18 cellular contexts compared by ENCODE assay signal in genomic region chr14:93128785-93129459, GRCh38. TPM values are rescaled to one million over a fixed set of nuclear protein-coding genes. Genes with fewer than 3 reads are reported as not detected.
DNase-seq lines count a peak whose midpoint lies in the region; ATAC-seq and TF ChIP-seq lines count a peak whose summit lies in the region.
"Had no signal": no experiment of that assay in that cellular context is flagged by ENCODE, and none has a peak within 500 bp of the region (broad histone marks: within the 10 kb centered on the region; RNA-seq: fewer than 3 reads in every experiment).

No MANE protein-coding gene starts in this region.

- H3K27ac Mint-ChIP-seq in chondrocyte (ENCODE audit: unreplicated experiment): peak overlapping the region; percentile 5

- no peak overlapping the region for H3K4me3 Mint-ChIP-seq in chondrocyte (ENCODE audit: unreplicated experiment)
- H3K4me3 Mint-ChIP-seq: CD4-positive, CD25-positive, alpha-beta regulatory T cell had no signal

- H3K36me3 Mint-ChIP-seq in chondrocyte (ENCODE audit: low read depth): no peaks in the 10 kb centered on the region
- H3K36me3 Mint-ChIP-seq: CD4-positive, CD25-positive, alpha-beta regulatory T cell had no signal

- TF ChIP-seq CTCF in chondrocyte (IDR thresholded peaks at IDR 0.05): no peak
- TF ChIP-seq CTCF in omental fat pad (IDR thresholded peaks at IDR 0.05): no peak

- ATAC-seq in left ventricle myocardium superior (peak; percentile 60), omental fat pad (ENCODE audit: low FRiP score) (peak; percentile 19), GM18873 (IDR thresholded peaks at IDR 0.05; ENCODE audit: low FRiP score, unreplicated experiment) (no peak), HG03460 (IDR thresholded peaks at IDR 0.05; ENCODE audit: unreplicated experiment) (no peak), GM18520 (IDR thresholded peaks at IDR 0.05; ENCODE audit: unreplicated experiment) (no peak)
- ATAC-seq: GM12878, PC-3 had no signal

- H3K9me3 Mint-ChIP-seq in chondrocyte (ENCODE audit: low read depth): no peaks in the 10 kb centered on the region
- H3K9me3 Mint-ChIP-seq: CD4-positive, CD25-positive, alpha-beta regulatory T cell had no signal

- peaks cover 5% of the 10 kb centered on the region for H3K4me1 Mint-ChIP-seq in chondrocyte (ENCODE audit: low read depth)

- peak; percentile 5 for DNase-seq in AG08395 (ENCODE audit: low spot score)
- DNase-seq in chondrocyte (ENCODE audit: low spot score): no peak
- DNase-seq in left ventricle myocardium superior: no peak
- no peak for DNase-seq in omental fat pad (ENCODE audit: low spot score)
- DNase-seq in NCI-H2171 (lab: John Stamatoyannopoulos, UW): no peak
- DNase-seq: AML-193; CD4-positive, CD25-positive, alpha-beta regulatory T cell; DMS53; KBM-7; NCI-H1105; NCI-H187; NCI-H446 treated with DMSO at 0.1 percent for 48 hours; NCI-H748 treated with DMSO at 0.1 percent for 48 hours; PC-3 had no signal

- H3K27me3 Mint-ChIP-seq in chondrocyte (ENCODE audit: low read depth): peaks cover 22% of the 10 kb centered on the region

- intact Hi-C loops in left ventricle myocardium superior (cut with micrococcal nuclease): no loop called here

RNA-seq across cellular contexts. Expression of gene ITPK1, which starts 13.2 kb away (rescaled TPM):
- total RNA-seq in chondrocyte: 27.7 to 31.2 TPM (median 28.2 TPM) in 3 replicates
- total RNA-seq in left ventricle myocardium superior: 136 TPM
- total RNA-seq in omental fat pad: 10 to 100 TPM; 32.6 to 94.9 (median 54.6) TPM

RNA-seq across cellular contexts. Expression of gene MOAP1, which starts 55.8 kb away (rescaled TPM):
- total RNA-seq in chondrocyte: 14.5 to 18.1 TPM (median 16.7 TPM) in 3 replicates
- 54.6 TPM for total RNA-seq in left ventricle myocardium superior
- total RNA-seq in omental fat pad: 10 to 100 TPM; 18.0 to 29.6 (median 24.3) TPM

RNA-seq across cellular contexts. Expression of gene LYSET, which starts 56.2 kb away (rescaled TPM):
- total RNA-seq in chondrocyte (13.1 to 15.2 TPM (median 14.9 TPM) in 3 replicates), left ventricle myocardium superior (21.3 TPM), omental fat pad (10 to 100 TPM in 2 of 4 donors, 1 to 10 TPM in 2; 5.7 to 18.5 (median 9.2) TPM)

Comparison
In these comparisons a context has a peak if more than half of its experiments do, and no peak if none do; other contexts are left out.
1. ATAC-seq: peak in left ventricle myocardium superior (single experiment) and omental fat pad (single experiment); none in GM18873 (single experiment), HG03460 (single experiment) and GM18520 (single experiment).